1 cellular context compared by ENCODE assay signal in the genomic region with DNA sequence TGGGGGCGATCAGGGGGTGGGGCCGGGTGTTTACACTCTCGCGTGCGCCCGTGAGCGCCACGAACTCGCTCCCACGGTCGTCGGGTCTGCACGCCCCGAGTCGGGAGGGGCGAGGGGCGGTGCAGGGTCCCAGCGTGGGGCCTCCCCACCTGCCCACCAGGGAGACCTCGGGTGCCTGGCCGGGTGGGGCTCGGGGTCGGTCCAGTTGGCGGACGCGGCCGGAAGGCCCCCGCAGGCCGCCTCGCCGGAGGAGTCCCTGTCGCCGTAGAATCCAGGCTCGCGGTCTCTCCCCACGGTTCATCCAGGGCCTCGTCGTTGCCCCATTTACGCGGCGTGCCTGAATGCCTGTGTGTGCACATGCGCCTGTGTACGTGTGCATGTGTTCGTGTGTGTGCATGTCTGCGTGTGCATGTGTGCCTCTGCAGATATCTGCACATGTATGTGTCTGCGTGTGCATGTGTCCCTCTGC.
TF ChIP-seq lines count a peak whose summit lies in the region.

No MANE protein-coding gene starts in this region.

TF ChIP-seq in A549, 52 proteins besides CTCF, POLR2A, EP300 and RAD21 (continued from another document):
- TF ChIP-seq, protein P1, sequence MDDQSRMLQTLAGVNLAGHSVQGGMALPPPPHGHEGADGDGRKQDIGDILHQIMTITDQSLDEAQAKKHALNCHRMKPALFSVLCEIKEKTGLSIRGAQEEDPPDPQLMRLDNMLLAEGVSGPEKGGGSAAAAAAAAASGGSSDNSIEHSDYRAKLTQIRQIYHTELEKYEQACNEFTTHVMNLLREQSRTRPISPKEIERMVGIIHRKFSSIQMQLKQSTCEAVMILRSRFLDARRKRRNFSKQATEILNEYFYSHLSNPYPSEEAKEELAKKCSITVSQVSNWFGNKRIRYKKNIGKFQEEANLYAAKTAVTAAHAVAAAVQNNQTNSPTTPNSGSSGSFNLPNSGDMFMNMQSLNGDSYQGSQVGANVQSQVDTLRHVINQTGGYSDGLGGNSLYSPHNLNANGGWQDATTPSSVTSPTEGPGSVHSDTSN (IDR thresholded peaks at IDR 0.05), result no peak
- TF ChIP-seq, protein P2, sequence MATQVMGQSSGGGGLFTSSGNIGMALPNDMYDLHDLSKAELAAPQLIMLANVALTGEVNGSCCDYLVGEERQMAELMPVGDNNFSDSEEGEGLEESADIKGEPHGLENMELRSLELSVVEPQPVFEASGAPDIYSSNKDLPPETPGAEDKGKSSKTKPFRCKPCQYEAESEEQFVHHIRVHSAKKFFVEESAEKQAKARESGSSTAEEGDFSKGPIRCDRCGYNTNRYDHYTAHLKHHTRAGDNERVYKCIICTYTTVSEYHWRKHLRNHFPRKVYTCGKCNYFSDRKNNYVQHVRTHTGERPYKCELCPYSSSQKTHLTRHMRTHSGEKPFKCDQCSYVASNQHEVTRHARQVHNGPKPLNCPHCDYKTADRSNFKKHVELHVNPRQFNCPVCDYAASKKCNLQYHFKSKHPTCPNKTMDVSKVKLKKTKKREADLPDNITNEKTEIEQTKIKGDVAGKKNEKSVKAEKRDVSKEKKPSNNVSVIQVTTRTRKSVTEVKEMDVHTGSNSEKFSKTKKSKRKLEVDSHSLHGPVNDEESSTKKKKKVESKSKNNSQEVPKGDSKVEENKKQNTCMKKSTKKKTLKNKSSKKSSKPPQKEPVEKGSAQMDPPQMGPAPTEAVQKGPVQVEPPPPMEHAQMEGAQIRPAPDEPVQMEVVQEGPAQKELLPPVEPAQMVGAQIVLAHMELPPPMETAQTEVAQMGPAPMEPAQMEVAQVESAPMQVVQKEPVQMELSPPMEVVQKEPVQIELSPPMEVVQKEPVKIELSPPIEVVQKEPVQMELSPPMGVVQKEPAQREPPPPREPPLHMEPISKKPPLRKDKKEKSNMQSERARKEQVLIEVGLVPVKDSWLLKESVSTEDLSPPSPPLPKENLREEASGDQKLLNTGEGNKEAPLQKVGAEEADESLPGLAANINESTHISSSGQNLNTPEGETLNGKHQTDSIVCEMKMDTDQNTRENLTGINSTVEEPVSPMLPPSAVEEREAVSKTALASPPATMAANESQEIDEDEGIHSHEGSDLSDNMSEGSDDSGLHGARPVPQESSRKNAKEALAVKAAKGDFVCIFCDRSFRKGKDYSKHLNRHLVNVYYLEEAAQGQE (IDR thresholded peaks at IDR 0.05), result no peak; the same call in 1 of the 2 replicates
